Comparison of ENCODE assay signal across 18 cellular contexts in genomic region chr17:7318121-7318860, GRCh38. TPM values are rescaled to one million over a fixed set of nuclear protein-coding genes. Genes with fewer than 3 reads are reported as not detected.
DNase-seq lines count a peak whose midpoint lies in the region; ATAC-seq and TF ChIP-seq lines count a peak whose summit lies in the region.
"Had no signal": no experiment of that assay in that cellular context is flagged by ENCODE, and none has a peak within 500 bp of the region (broad histone marks: within the 10 kb centered on the region; RNA-seq: fewer than 3 reads in every experiment).

No MANE protein-coding gene starts in this region.

- 96% methylated on average over 13 of the region's 13 CpGs for WGBS in hepatocyte (ENCODE audit: low lambda C conversion rate, missing lambda C conversion rate)

- no peak for DNase-seq in activated naive CD4-positive, alpha-beta T cell treated with anti-CD3 and anti-CD28 coated beads for 36 hours
- peak; percentile 3 for DNase-seq in hepatocyte (ENCODE audit: low spot score)
- no peak for DNase-seq in coronary artery (ENCODE audit: low spot score)
- DNase-seq: AML-193; CD8-positive, alpha-beta T cell; DMS79 treated with DMSO at 0.1 percent for 48 hours; Karpas-422; MM.1S; NCI-H1105 treated with DMSO at 0.1 percent for 48 hours; NCI-H187 treated with DMSO at 0.1 percent for 48 hours; NCI-H510A; Peyer's patch; SHP77 had no signal

- no peaks in the 10 kb centered on the region for H3K9me2 ChIP-seq in hepatocyte (replicated peaks; ENCODE audit: insufficient read depth)

- H4K20me1 ChIP-seq in hepatocyte (ENCODE audit: insufficient read depth, poor library complexity, severe bottlenecking), result no peaks in the 10 kb centered on the region

- peaks cover 14% of the 10 kb centered on the region for H3K79me2 ChIP-seq in hepatocyte

- H3K4me3 ChIP-seq in HEK293 (ENCODE audit: low read depth, low read length) (no peak overlapping the region), hepatocyte (no peak overlapping the region), coronary artery (no peak overlapping the region)
- H3K4me3 ChIP-seq: Peyer's patch had no signal

- intact Hi-C loops in activated naive CD4-positive, alpha-beta T cell treated with anti-CD3 and anti-CD28 coated beads for 36 hours (cut with micrococcal nuclease), result no loop called here

- H2AFZ ChIP-seq in hepatocyte, result no peak overlapping the region

- CTCF ChIA-PET in activated naive CD4-positive, alpha-beta T cell treated with anti-CD3 and anti-CD28 coated beads for 36 hours (lab: Charles Lee), result no interaction called here
- CTCF ChIA-PET in HEK293 (lab: Yijun Ruan, JAX), result interaction anchor here (1.0 to 1.5 kb wide), 2 partner anchors 8 to 234 kb away, joined by 4 to 6 read pairs; no protein-coding TSS in a partner anchor

- peaks cover 6% of the 10 kb centered on the region for H3K36me3 Mint-ChIP-seq in activated naive CD4-positive, alpha-beta T cell treated with anti-CD3 and anti-CD28 coated beads, Interleukin-2, amount 50 U/mL, for 24 hours
- H3K36me3 Mint-ChIP-seq in activated naive CD4-positive, alpha-beta T cell treated with anti-CD3 and anti-CD28 coated beads for 36 hours (ENCODE audit: low read depth), result peaks cover 19% of the 10 kb centered on the region
- peaks cover 59% of the 10 kb centered on the region for H3K36me3 Mint-ChIP-seq in stimulated activated memory B cell treated with anti-CD40 and anti-IgM and Interleukin-4, amounts not matched to agents 10 μg/mL and 1 μg/mL and 100 μg/mL, for 72 hours

- H3K27ac ChIP-seq in HEK293 (ENCODE audit: extremely low read depth, low read depth, low read length) (no peak overlapping the region), hepatocyte (no peak overlapping the region), coronary artery (no peak overlapping the region)
- H3K27ac ChIP-seq: Peyer's patch had no signal

- H3K36me3 ChIP-seq in HEK293 (ENCODE audit: control insufficient read depth in 2 of 2, insufficient read depth in 1 of 2, low read length in 2 of 2) (peaks cover 30 to 77% of the 10 kb centered on the region in 2 experiments), hepatocyte (replicated peaks; ENCODE audit: insufficient read depth, low read depth) (no peaks in the 10 kb centered on the region)

- POLR2A ChIA-PET in HEK293 (lab: Yijun Ruan, JAX), result interaction anchor here (0.6 to 2.0 kb wide), 3 partner anchors 9 to 516 kb away, joined by 3 to 13 read pairs (median 4); partner anchors contain the start of genes KDM6B and NEURL4

- TF ChIP-seq CTCF in HEK293 (tag by site-specific recombination; IDR thresholded peaks at IDR 0.05) (no peak), hepatocyte (IDR thresholded peaks at IDR 0.05; ENCODE audit: poor library complexity) (no peak), coronary artery (IDR thresholded peaks at IDR 0.05) (no peak)

- peak overlapping the region; percentile 46 for H3K27ac Mint-ChIP-seq in activated naive CD4-positive, alpha-beta T cell treated with anti-CD3 and anti-CD28 coated beads, Interleukin-2, amount 50 U/mL, for 24 hours
- H3K27ac Mint-ChIP-seq in activated naive CD4-positive, alpha-beta T cell treated with anti-CD3 and anti-CD28 coated beads for 36 hours, result no peak overlapping the region
- H3K27ac Mint-ChIP-seq in stimulated activated memory B cell treated with anti-CD40 and anti-IgM and Interleukin-4, amounts not matched to agents 10 μg/mL and 1 μg/mL and 100 μg/mL, for 72 hours, result peak overlapping the region; percentile 22

- no peaks in the 10 kb centered on the region for H3K27me3 Mint-ChIP-seq in activated naive CD4-positive, alpha-beta T cell treated with anti-CD3 and anti-CD28 coated beads, Interleukin-2, amount 50 U/mL, for 24 hours
- H3K27me3 Mint-ChIP-seq in activated naive CD4-positive, alpha-beta T cell treated with anti-CD3 and anti-CD28 coated beads for 36 hours (ENCODE audit: low read depth), result no peaks in the 10 kb centered on the region
- no peaks in the 10 kb centered on the region for H3K27me3 Mint-ChIP-seq in stimulated activated memory B cell treated with anti-CD40 and anti-IgM and Interleukin-4, amounts not matched to agents 10 μg/mL and 1 μg/mL and 100 μg/mL, for 72 hours

- no peaks in the 10 kb centered on the region for H3K9me3 Mint-ChIP-seq in activated naive CD4-positive, alpha-beta T cell treated with anti-CD3 and anti-CD28 coated beads, Interleukin-2, amount 50 U/mL, for 24 hours
- no peaks in the 10 kb centered on the region for H3K9me3 Mint-ChIP-seq in activated naive CD4-positive, alpha-beta T cell treated with anti-CD3 and anti-CD28 coated beads for 36 hours
- no peaks in the 10 kb centered on the region for H3K9me3 Mint-ChIP-seq in stimulated activated memory B cell treated with anti-CD40 and anti-IgM and Interleukin-4, amounts not matched to agents 10 μg/mL and 1 μg/mL and 100 μg/mL, for 72 hours
- H3K9me3 Mint-ChIP-seq: CD8-positive, alpha-beta T cell had no signal

- H3K9me3 ChIP-seq in HEK293 (ENCODE audit: control insufficient read depth, insufficient read depth, low read depth, low read length) (no peaks in the 10 kb centered on the region), hepatocyte (ENCODE audit: low read depth) (no peaks in the 10 kb centered on the region)
- H3K9me3 ChIP-seq: Peyer's patch had no signal

- no peaks in the 10 kb centered on the region for H3K27me3 ChIP-seq in hepatocyte
- H3K27me3 ChIP-seq: Peyer's patch had no signal

- no peak for ATAC-seq in stimulated activated memory B cell treated with anti-CD40 and anti-IgM and Interleukin-4, amounts not matched to agents 10 μg/mL and 1 μg/mL and 100 μg/mL, for 72 hours
- no peak for ATAC-seq in HG03175 (IDR thresholded peaks at IDR 0.05; ENCODE audit: unreplicated experiment)
- ATAC-seq in HG03460 (IDR thresholded peaks at IDR 0.05; ENCODE audit: unreplicated experiment), result no peak
- ATAC-seq: CD8-positive, alpha-beta T cell had no signal

- H3K4me1 ChIP-seq in HEK293 (ENCODE audit: control insufficient read depth, insufficient read depth, low read length) (peaks cover 6% of the 10 kb centered on the region; the same call in 1 of the 2 replicates), hepatocyte (ENCODE audit: insufficient read depth) (peaks cover 11% of the 10 kb centered on the region)

- H3K4me1 Mint-ChIP-seq in activated naive CD4-positive, alpha-beta T cell treated with anti-CD3 and anti-CD28 coated beads, Interleukin-2, amount 50 U/mL, for 24 hours, result peaks cover 22% of the 10 kb centered on the region
- peaks cover 18% of the 10 kb centered on the region for H3K4me1 Mint-ChIP-seq in activated naive CD4-positive, alpha-beta T cell treated with anti-CD3 and anti-CD28 coated beads for 36 hours (ENCODE audit: low read depth)
- peaks cover 25% of the 10 kb centered on the region for H3K4me1 Mint-ChIP-seq in stimulated activated memory B cell treated with anti-CD40 and anti-IgM and Interleukin-4, amounts not matched to agents 10 μg/mL and 1 μg/mL and 100 μg/mL, for 72 hours

- H3K4me2 ChIP-seq in hepatocyte, result no peak overlapping the region

- no peak overlapping the region for H3K4me3 Mint-ChIP-seq in activated naive CD4-positive, alpha-beta T cell treated with anti-CD3 and anti-CD28 coated beads, Interleukin-2, amount 50 U/mL, for 24 hours
- H3K4me3 Mint-ChIP-seq in activated naive CD4-positive, alpha-beta T cell treated with anti-CD3 and anti-CD28 coated beads for 36 hours, result no peak overlapping the region
- H3K4me3 Mint-ChIP-seq in stimulated activated memory B cell treated with anti-CD40 and anti-IgM and Interleukin-4, amounts not matched to agents 10 μg/mL and 1 μg/mL and 100 μg/mL, for 72 hours, result no peak overlapping the region
- H3K4me3 Mint-ChIP-seq: CD8-positive, alpha-beta T cell had no signal

TF ChIP-seq in HEK293, 187 proteins besides CTCF, POLR2A, EP300 and RAD21:
- TF ChIP-seq ZNF776 (tag by site-specific recombination; IDR thresholded peaks at IDR 0.05; ENCODE audit: borderline replicate concordance) (no peak), ZNF791 (tag by site-specific recombination; IDR thresholded peaks at IDR 0.05) (no peak), ZNF707 (tag by site-specific recombination; IDR thresholded peaks at IDR 0.05) (no peak), SP2 (tag by site-specific recombination; IDR thresholded peaks at IDR 0.05) (0 out of 2 replicates have a peak, but pooled peaks have one; percentile 6), ZNF596 (tag by site-specific recombination; IDR thresholded peaks at IDR 0.05) (no peak), ZNF10 (tag by site-specific recombination; IDR thresholded peaks at IDR 0.05) (no peak), OVOL3 (tag by site-specific recombination; IDR thresholded peaks at IDR 0.05) (no peak)
- TF ChIP-seq, protein P1, sequence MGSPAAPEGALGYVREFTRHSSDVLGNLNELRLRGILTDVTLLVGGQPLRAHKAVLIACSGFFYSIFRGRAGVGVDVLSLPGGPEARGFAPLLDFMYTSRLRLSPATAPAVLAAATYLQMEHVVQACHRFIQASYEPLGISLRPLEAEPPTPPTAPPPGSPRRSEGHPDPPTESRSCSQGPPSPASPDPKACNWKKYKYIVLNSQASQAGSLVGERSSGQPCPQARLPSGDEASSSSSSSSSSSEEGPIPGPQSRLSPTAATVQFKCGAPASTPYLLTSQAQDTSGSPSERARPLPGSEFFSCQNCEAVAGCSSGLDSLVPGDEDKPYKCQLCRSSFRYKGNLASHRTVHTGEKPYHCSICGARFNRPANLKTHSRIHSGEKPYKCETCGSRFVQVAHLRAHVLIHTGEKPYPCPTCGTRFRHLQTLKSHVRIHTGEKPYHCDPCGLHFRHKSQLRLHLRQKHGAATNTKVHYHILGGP (tag by site-specific recombination; IDR thresholded peaks at IDR 0.05), result no peak

RNA-seq across cellular contexts. Expression of gene GPS2, which starts 3.1 kb away (rescaled TPM):
- 10 to 100 TPM; 28.2 to 32.2 TPM for total RNA-seq in activated naive CD4-positive, alpha-beta T cell treated with anti-CD3 and anti-CD28 coated beads for 36 hours
- total RNA-seq in hepatocyte, result 34.5 and 50.3 TPM in 2 replicates
- polyA plus RNA-seq in hepatocyte, result 103 and 111 TPM in 2 replicates

RNA-seq across cellular contexts. Expression of gene NEURL4, which starts 10.8 kb away (rescaled TPM):
- total RNA-seq in activated naive CD4-positive, alpha-beta T cell treated with anti-CD3 and anti-CD28 coated beads for 36 hours, result 10 to 100 TPM; 21.9 to 22.5 TPM
- total RNA-seq in hepatocyte, result 9.2 and 9.6 TPM in 2 replicates
- polyA plus RNA-seq in hepatocyte, result 9.5 and 13.9 TPM in 2 replicates

RNA-seq across cellular contexts. Expression of gene EIF5A, which starts 10.9 kb away (rescaled TPM):
- 100 to 1,000 TPM; 757 to 792 TPM for total RNA-seq in activated naive CD4-positive, alpha-beta T cell treated with anti-CD3 and anti-CD28 coated beads for 36 hours
- 267 and 331 TPM in 2 replicates for total RNA-seq in hepatocyte
- polyA plus RNA-seq in hepatocyte, result 693 and 747 TPM in 2 replicates

RNA-seq across cellular contexts. Expression of gene ACAP1, which starts 18.0 kb away (rescaled TPM):
- 100 to 1,000 TPM; 309 to 320 TPM for total RNA-seq in activated naive CD4-positive, alpha-beta T cell treated with anti-CD3 and anti-CD28 coated beads for 36 hours
- not detected in 2 replicates for total RNA-seq in hepatocyte
- 10.2 and 14.6 TPM in 2 replicates for polyA plus RNA-seq in hepatocyte

RNA-seq across cellular contexts. Expression of gene YBX2, which starts 23.9 kb away (rescaled TPM):
- total RNA-seq in activated naive CD4-positive, alpha-beta T cell treated with anti-CD3 and anti-CD28 coated beads for 36 hours, result under 1 TPM; 0.45 to 0.52 TPM
- total RNA-seq in hepatocyte, result 1.4 and 1.7 TPM in 2 replicates
- polyA plus RNA-seq in hepatocyte, result 1.3 and 3.0 TPM in 2 replicates
- total RNA-seq: CD8-positive, alpha-beta T cell had no signal
